8 cellular contexts compared by ENCODE assay signal in the genomic region with DNA sequence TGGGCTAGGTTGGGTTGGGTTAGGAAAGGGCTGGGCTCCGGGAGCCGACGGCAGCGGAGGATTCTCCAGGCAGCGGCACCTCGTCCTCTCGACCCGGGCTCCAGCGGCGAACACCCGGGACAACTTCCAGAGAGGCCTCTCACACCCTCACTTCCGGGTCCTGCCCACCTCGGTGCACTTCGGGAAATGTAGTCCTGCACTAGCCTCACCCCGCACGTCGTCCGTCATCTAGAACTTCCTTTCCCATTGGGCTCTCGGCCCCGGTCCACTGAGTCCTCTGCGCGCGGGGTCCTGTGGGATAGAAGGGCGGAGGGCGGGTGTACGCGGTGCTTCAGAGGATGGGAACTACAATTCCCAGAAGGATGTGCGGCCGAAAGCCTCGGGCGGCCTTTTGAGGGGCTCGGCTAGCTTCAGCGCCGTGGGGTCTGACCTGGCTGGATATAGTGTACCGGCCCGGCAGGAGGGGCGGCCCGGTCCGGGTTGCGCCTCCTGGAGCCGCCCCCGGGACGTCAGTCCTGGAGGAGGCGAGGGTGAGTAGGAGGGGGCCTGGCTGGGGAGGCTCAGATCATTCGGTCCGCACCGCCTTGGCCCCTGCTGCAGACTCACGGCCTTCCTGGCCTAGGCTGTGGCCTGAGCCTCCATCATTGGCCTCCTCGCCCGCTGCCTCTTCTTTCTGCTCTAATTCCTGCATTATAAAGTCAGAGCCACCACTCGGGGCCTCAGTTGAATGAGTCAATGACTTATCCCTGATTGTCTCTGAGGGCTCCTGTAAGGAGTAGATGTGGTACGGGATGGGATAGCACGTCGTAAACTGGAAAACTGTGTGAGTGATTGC. TPM values are rescaled to one million over a fixed set of nuclear protein-coding genes. Genes with fewer than 3 reads are reported as not detected.
DNase-seq lines count a peak whose midpoint lies in the region; ATAC-seq and TF ChIP-seq lines count a peak whose summit lies in the region.

A gene (minus strand): TSS at position 114 of the 835 bp plus-strand sequence. CDS start 160 bp downstream, outside the sequence.
A gene with protein sequence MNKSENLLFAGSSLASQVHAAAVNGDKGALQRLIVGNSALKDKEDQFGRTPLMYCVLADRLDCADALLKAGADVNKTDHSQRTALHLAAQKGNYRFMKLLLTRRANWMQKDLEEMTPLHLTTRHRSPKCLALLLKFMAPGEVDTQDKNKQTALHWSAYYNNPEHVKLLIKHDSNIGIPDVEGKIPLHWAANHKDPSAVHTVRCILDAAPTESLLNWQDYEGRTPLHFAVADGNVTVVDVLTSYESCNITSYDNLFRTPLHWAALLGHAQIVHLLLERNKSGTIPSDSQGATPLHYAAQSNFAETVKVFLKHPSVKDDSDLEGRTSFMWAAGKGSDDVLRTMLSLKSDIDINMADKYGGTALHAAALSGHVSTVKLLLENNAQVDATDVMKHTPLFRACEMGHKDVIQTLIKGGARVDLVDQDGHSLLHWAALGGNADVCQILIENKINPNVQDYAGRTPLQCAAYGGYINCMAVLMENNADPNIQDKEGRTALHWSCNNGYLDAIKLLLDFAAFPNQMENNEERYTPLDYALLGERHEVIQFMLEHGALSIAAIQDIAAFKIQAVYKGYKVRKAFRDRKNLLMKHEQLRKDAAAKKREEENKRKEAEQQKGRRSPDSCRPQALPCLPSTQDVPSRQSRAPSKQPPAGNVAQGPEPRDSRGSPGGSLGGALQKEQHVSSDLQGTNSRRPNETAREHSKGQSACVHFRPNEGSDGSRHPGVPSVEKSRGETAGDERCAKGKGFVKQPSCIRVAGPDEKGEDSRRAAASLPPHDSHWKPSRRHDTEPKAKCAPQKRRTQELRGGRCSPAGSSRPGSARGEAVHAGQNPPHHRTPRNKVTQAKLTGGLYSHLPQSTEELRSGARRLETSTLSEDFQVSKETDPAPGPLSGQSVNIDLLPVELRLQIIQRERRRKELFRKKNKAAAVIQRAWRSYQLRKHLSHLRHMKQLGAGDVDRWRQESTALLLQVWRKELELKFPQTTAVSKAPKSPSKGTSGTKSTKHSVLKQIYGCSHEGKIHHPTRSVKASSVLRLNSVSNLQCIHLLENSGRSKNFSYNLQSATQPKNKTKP (plus strand): TSS at position 357 of the 835 bp plus-strand sequence. CDS start 5,279 bp downstream, outside the sequence.

- H3K27ac ChIP-seq in Karpas-422 (ENCODE audit: low read length) (peak within 1 kb of the TSS; percentile 56), esophagus squamous epithelium (peak within 1 kb of the TSS; percentile 93 to 96 (median 96))

- H3K4me3 ChIP-seq in Karpas-422 (ENCODE audit: low read length) (peak within 1 kb of the TSS; percentile 93), esophagus squamous epithelium (peak within 1 kb of the TSS; percentile 86 to 96 (median 92))

- intact Hi-C loops in esophagus squamous epithelium (cut with DNase I): no loop called here

- H3K36me3 ChIP-seq in Karpas-422 (ENCODE audit: insufficient read depth, low read length) (peaks cover 9% of the 10 kb centered on the region), esophagus squamous epithelium (peaks cover 0 to 2% (median 0%) of the 10 kb centered on the region in 3 donors)

- peak within 1 kb of the TSS; percentile 94 for H3K9ac ChIP-seq in Karpas-422 (ENCODE audit: low read length)

- H3K27me3 ChIP-seq in Karpas-422 (ENCODE audit: low read length): no peaks in the 10 kb centered on the region
- H3K27me3 ChIP-seq in esophagus squamous epithelium: no peaks in the 10 kb centered on the region

- H4K20me1 ChIP-seq in Karpas-422 (ENCODE audit: insufficient read depth, low read depth, low read length): peaks cover 31% of the 10 kb centered on the region

- peak; percentile 97 for ATAC-seq in GM21825 (IDR thresholded peaks at IDR 0.05; ENCODE audit: unreplicated experiment)

- peak in 3 of 4 donors; percentile 77 to 88 (median 88) for TF ChIP-seq POLR2A in esophagus squamous epithelium (IDR thresholded peaks at IDR 0.05)

- H3K4me2 ChIP-seq in Karpas-422 (ENCODE audit: low read depth, low read length, poor library complexity, severe bottlenecking): peak within 1 kb of the TSS; percentile 99

- WGBS in esophagus squamous epithelium, 2 donors: 0% methylated on average over 7 to 18 of the region's 54 CpGs

- peak; percentile 90 for DNase-seq in DMS79 treated with DMSO at 0.1 percent for 48 hours (lab: John Stamatoyannopoulos, UW)
- DNase-seq in Karpas-422: peak; percentile 100
- peak; percentile 100 for DNase-seq in RKO (ENCODE audit: low spot score)
- peak; percentile 93 for DNase-seq in activated T-helper 1 cell treated with Interleukin-2 at 50 U/mL for 16 hours (ENCODE audit: low read depth)
- peak; percentile 98 for DNase-seq in esophagus squamous epithelium (lab: John Stamatoyannopoulos, UW)
- peak; percentile 100 for DNase-seq in myocyte (ENCODE audit: low read depth)
- DNase-seq in stimulated activated CD8-positive, alpha-beta memory T cell treated with anti-CD3 and anti-CD28 coated beads, Interleukin-7, amount 100 ng/mL, for 48 hours (ENCODE audit: extremely low read depth in 1 of 2, low read depth in 1 of 2): peak; percentile 92 to 98

- peak in 2 of 6 experiments; percentile 12 to 22 for TF ChIP-seq CTCF in esophagus squamous epithelium (IDR thresholded peaks at IDR 0.05)

- H3K4me1 ChIP-seq in Karpas-422 (ENCODE audit: low read length): peaks cover 34% of the 10 kb centered on the region
- H3K4me1 ChIP-seq in esophagus squamous epithelium: peaks cover 18 to 46% (median 19%) of the 10 kb centered on the region in 3 donors

- H3K9me3 ChIP-seq in Karpas-422 (ENCODE audit: low read length): no peaks in the 10 kb centered on the region
- no peaks in the 10 kb centered on the region for H3K9me3 ChIP-seq in esophagus squamous epithelium

- H3K79me2 ChIP-seq in Karpas-422 (ENCODE audit: low read length): peaks cover 69% of the 10 kb centered on the region

- H3K9me2 ChIP-seq in Karpas-422 (replicated peaks; ENCODE audit: insufficient read depth, low read length): no peaks in the 10 kb centered on the region

- H2AFZ ChIP-seq in Karpas-422 (ENCODE audit: low read length): peak within 1 kb of the TSS; percentile 79

RNA-seq across cellular contexts. Expression of the first gene that starts in this region (rescaled TPM):
- total RNA-seq in Karpas-422 (2014; rRNA removed; shearing (Covaris generic); ENCODE audit: low replicate concordance): 10.3 and 20.9 TPM in 2 replicates
- total RNA-seq in esophagus squamous epithelium (10 to 100 TPM; 13.5 to 19.2 (median 16.3) TPM), myocyte (15.6 and 18.9 TPM in 2 replicates)
- 13.2 TPM for polyA plus RNA-seq in myocyte (2012)

RNA-seq across cellular contexts. Expression of the second gene that starts in this region (rescaled TPM):
- 25.0 and 33.8 TPM in 2 replicates for total RNA-seq in Karpas-422 (2014; rRNA removed; shearing (Covaris generic); ENCODE audit: low replicate concordance)
- total RNA-seq in esophagus squamous epithelium (10 to 100 TPM in 3 of 4 donors, 1 to 10 TPM in 1; 8.9 to 24.4 (median 13.3) TPM), myocyte (10.0 and 12.1 TPM in 2 replicates)
- polyA plus RNA-seq in myocyte (2012): 5.6 TPM

Comparison
In these comparisons a context has a peak if more than half of its experiments do, and no peak if none do; other contexts are left out.
1. Peak in every context shown above with its lines: DNase-seq, ATAC-seq, H3K4me3 ChIP-seq and H3K27ac ChIP-seq.